In genomic region chr6:10528170-10528981, GRCh38 we compare ENCODE assay signal across 8 cellular contexts. TPM values are rescaled to one million over a fixed set of nuclear protein-coding genes. Genes with fewer than 3 reads are reported as not detected.
A peak's percentile ranks its signal among the peaks of the same experiment; 100 is the strongest.
DNase-seq lines count a peak whose midpoint lies in the region; ATAC-seq and TF ChIP-seq lines count a peak whose summit lies in the region.

No MANE protein-coding gene starts in this region.

- H3K9me3 ChIP-seq in DND-41 (ENCODE audit: insufficient read depth, low read length, severe bottlenecking) = no peaks in the 10 kb centered on the region
- H3K9me3 ChIP-seq in SJCRH30 (replicated peaks) = no peaks in the 10 kb centered on the region
- no peaks in the 10 kb centered on the region for H3K9me3 ChIP-seq in muscle layer of duodenum (ENCODE audit: control insufficient read depth in 1 of 2, low read length in 2 of 2)

- H4K20me1 ChIP-seq in DND-41 (ENCODE audit: insufficient read depth, low read length) = no peaks in the 10 kb centered on the region

- peak overlapping the region; percentile 25 to 58; a peak in 3 of 4 replicates for H3K4me3 ChIP-seq in DND-41 (ENCODE audit: low read depth in 1 of 2, low read length in 2 of 2)
- peak overlapping the region; percentile 16 for H3K4me3 ChIP-seq in SJCRH30
- H3K4me3 ChIP-seq in muscle layer of duodenum (ENCODE audit: low read depth in 1 of 2, low read length in 2 of 2) = peak overlapping the region; percentile 40 to 67

- H3K9ac ChIP-seq in DND-41 (ENCODE audit: low read depth, low read length) = peak overlapping the region; percentile 58

- no peaks in the 10 kb centered on the region for H3K36me3 ChIP-seq in DND-41 (ENCODE audit: insufficient read depth, low read length)
- H3K36me3 ChIP-seq in SJCRH30 = no peaks in the 10 kb centered on the region
- H3K36me3 ChIP-seq in muscle layer of duodenum (ENCODE audit: control insufficient read depth in 1 of 2, insufficient read depth in 2 of 2, low read length in 2 of 2) = peaks cover 0 to 5% of the 10 kb centered on the region in 2 donors

- ATAC-seq in DND-41 (ENCODE audit: insufficient read depth, low read depth) = peak; percentile 66
- ATAC-seq in GM19455 (IDR thresholded peaks at IDR 0.05; ENCODE audit: unreplicated experiment) = peak; percentile 65
- ATAC-seq in HG03457 (IDR thresholded peaks at IDR 0.05; ENCODE audit: unreplicated experiment) = peak; percentile 46

- H3K27me3 ChIP-seq in DND-41 (ENCODE audit: insufficient read depth, low read length, poor library complexity) (no peaks in the 10 kb centered on the region), SJCRH30 (no peaks in the 10 kb centered on the region), muscle layer of duodenum (ENCODE audit: low read depth, low read length) (no peaks in the 10 kb centered on the region)

- TF ChIP-seq CTCF in DND-41 (IDR thresholded peaks at IDR 0.05; ENCODE audit: borderline replicate concordance, extremely low read depth, low read length, poor library complexity, severe bottlenecking) = no peak

- peak overlapping the region; percentile 74 for H2AFZ ChIP-seq in DND-41 (ENCODE audit: low read depth, low read length)

- peak; percentile 35 for DNase-seq in DND-41
- peak; percentile 13 to 26 for DNase-seq in SJCRH30
- DNase-seq in dermis blood vessel endothelial cell = peak; percentile 83
- no peak for DNase-seq in NCI-H1930 (lab: John Stamatoyannopoulos, UW)
- DNase-seq in NCI-H446 treated with DMSO at 0.1 percent for 48 hours (lab: John Stamatoyannopoulos, UW) = no peak

- peaks cover 17% of the 10 kb centered on the region for H3K79me2 ChIP-seq in DND-41 (ENCODE audit: insufficient read depth, low read length)

- peak overlapping the region; percentile 77 for H3K4me2 ChIP-seq in DND-41 (ENCODE audit: insufficient read depth, low read length)

- H3K27ac ChIP-seq in DND-41 (ENCODE audit: low read length) (peak overlapping the region; percentile 79), SJCRH30 (peak overlapping the region; percentile 32), muscle layer of duodenum (ENCODE audit: low read length) (peak overlapping the region; percentile 80)

- H3K4me1 ChIP-seq in DND-41 (ENCODE audit: insufficient read depth, low read length) (peaks cover 56% of the 10 kb centered on the region), SJCRH30 (no peaks in the 10 kb centered on the region), muscle layer of duodenum (ENCODE audit: control insufficient read depth in 1 of 2, insufficient read depth in 2 of 2, low read length in 2 of 2) (no peaks in the 10 kb centered on the region)

RNA-seq across cellular contexts. Expression of gene GCNT2, which starts 7.2 kb away (rescaled TPM):
- 0.14 and 0.28 TPM in 2 replicates for total RNA-seq in SJCRH30 (2014; rRNA removed; shearing (Covaris generic))
- 42.2 and 53.9 TPM in 2 replicates for total RNA-seq in dermis blood vessel endothelial cell

Comparison
In these comparisons a context has a peak if more than half of its experiments do, and no peak if none do; other contexts are left out.
1. DNase-seq: peak in DND-41 (single experiment), SJCRH30 (2 of 2) and dermis blood vessel endothelial cell (single experiment); none in NCI-H1930 (0 of 2) and NCI-H446 treated with DMSO at 0.1 percent for 48 hours (single experiment).
2. RNA of gene GCNT2, which starts 7.2 kb away (total RNA-seq): 42.2 to 53.9 TPM in dermis blood vessel endothelial cell; 0.14 to 0.28 TPM in SJCRH30; every median in the first group is over 10 times any median in the second.
3. Peak in every context shown above with its lines, with median percentiles within 50 percentile points of each other: ATAC-seq, H3K27ac ChIP-seq and H3K4me3 ChIP-seq.